In the genomic region with DNA sequence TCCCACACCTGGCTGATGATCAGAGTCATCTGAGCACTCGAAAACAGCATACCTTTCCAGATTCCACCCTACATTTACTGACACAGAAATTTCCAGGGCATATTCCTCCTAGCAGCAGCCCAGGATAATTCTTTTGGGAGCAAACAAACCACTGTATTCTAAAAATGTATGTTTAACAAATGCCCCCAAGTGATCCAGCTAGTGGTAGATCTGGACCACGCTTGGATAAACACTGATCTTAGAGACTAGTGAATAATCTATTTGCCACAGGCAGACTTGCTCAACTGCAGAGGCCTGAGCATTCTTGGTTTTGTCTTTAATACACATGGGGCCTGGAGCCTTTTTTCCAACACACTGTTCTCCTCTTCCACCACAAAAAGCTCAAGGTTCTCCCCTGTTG, we compare ENCODE assay signal across 24 cellular contexts.
A peak's percentile ranks its signal among the peaks of the same experiment; 100 is the strongest.
DNase-seq lines count a peak whose midpoint lies in the region; ATAC-seq and TF ChIP-seq lines count a peak whose summit lies in the region.
"Had no signal": no experiment of that assay in that cellular context is flagged by ENCODE, and none has a peak within 500 bp of the region (broad histone marks: within the 10 kb centered on the region; RNA-seq: fewer than 3 reads in every experiment).

No MANE protein-coding gene starts in this region.

- no TSS peak for BruUV-seq in Calu3 (replicated peaks; lab: Mats Ljungman, UMichigan)

- no peak for TF ChIP-seq CTCF in Calu3 (IDR thresholded peaks at IDR 0.05; ENCODE audit: unreplicated experiment)
- no peak for TF ChIP-seq CTCF in endothelial cell (IDR thresholded peaks at IDR 0.05; ENCODE audit: unreplicated experiment)
- no peak for TF ChIP-seq CTCF in nephron (IDR thresholded peaks at IDR 0.05; ENCODE audit: unreplicated experiment in 3 of 3)

- CTCF ChIA-PET in Calu3 (lab: Charles Lee) = no interaction called here

- H3K4me1 Mint-ChIP-seq in Calu3 (ENCODE audit: low read depth, unreplicated experiment) = peaks cover 73% of the 10 kb centered on the region
- peaks cover 51% of the 10 kb centered on the region for H3K4me1 Mint-ChIP-seq in endothelial cell (ENCODE audit: unreplicated experiment)
- peaks cover 66% of the 10 kb centered on the region for H3K4me1 Mint-ChIP-seq in nephron
- H3K4me1 Mint-ChIP-seq: activated naive CD8-positive, alpha-beta T cell treated with anti-CD3 and anti-CD28 coated beads for 36 hours; central memory CD8-positive, alpha-beta T cell; stimulated activated memory B cell treated with anti-CD40 and anti-IgM and Interleukin-4, amounts not matched to agents 10 μg/mL and 1 μg/mL and 100 μg/mL, for 72 hours had no signal

- H3K4me3 Mint-ChIP-seq in Calu3 (ENCODE audit: low read depth, unreplicated experiment) = no peak overlapping the region
- H3K4me3 Mint-ChIP-seq in endothelial cell (ENCODE audit: unreplicated experiment) = no peak overlapping the region
- H3K4me3 Mint-ChIP-seq in nephron = no peak overlapping the region
- H3K4me3 Mint-ChIP-seq: activated naive CD8-positive, alpha-beta T cell treated with anti-CD3 and anti-CD28 coated beads for 36 hours; central memory CD8-positive, alpha-beta T cell; stimulated activated memory B cell treated with anti-CD40 and anti-IgM and Interleukin-4, amounts not matched to agents 10 μg/mL and 1 μg/mL and 100 μg/mL, for 72 hours had no signal

- H3K27me3 Mint-ChIP-seq in Calu3 (ENCODE audit: unreplicated experiment) = no peaks in the 10 kb centered on the region
- peaks cover 10% of the 10 kb centered on the region for H3K27me3 Mint-ChIP-seq in endothelial cell (ENCODE audit: unreplicated experiment)
- no peaks in the 10 kb centered on the region for H3K27me3 Mint-ChIP-seq in nephron (ENCODE audit: low read depth)

- H3K9me3 Mint-ChIP-seq in Calu3 (ENCODE audit: low read depth, unreplicated experiment) = no peaks in the 10 kb centered on the region
- no peaks in the 10 kb centered on the region for H3K9me3 Mint-ChIP-seq in endothelial cell (ENCODE audit: unreplicated experiment)
- no peaks in the 10 kb centered on the region for H3K9me3 Mint-ChIP-seq in nephron
- H3K9me3 Mint-ChIP-seq: activated naive CD8-positive, alpha-beta T cell treated with anti-CD3 and anti-CD28 coated beads for 36 hours; central memory CD8-positive, alpha-beta T cell; stimulated activated memory B cell treated with anti-CD40 and anti-IgM and Interleukin-4, amounts not matched to agents 10 μg/mL and 1 μg/mL and 100 μg/mL, for 72 hours had no signal

- peak overlapping the region; percentile 17 for H3K27ac Mint-ChIP-seq in Calu3 (ENCODE audit: unreplicated experiment)
- peak overlapping the region; percentile 57 for H3K27ac Mint-ChIP-seq in endothelial cell (ENCODE audit: unreplicated experiment)
- H3K27ac Mint-ChIP-seq in nephron = peak overlapping the region; percentile 62 to 72 (median 66)
- H3K27ac Mint-ChIP-seq: activated naive CD8-positive, alpha-beta T cell treated with anti-CD3 and anti-CD28 coated beads for 36 hours; stimulated activated memory B cell treated with anti-CD40 and anti-IgM and Interleukin-4, amounts not matched to agents 10 μg/mL and 1 μg/mL and 100 μg/mL, for 72 hours had no signal

- H3K36me3 Mint-ChIP-seq in Calu3 (ENCODE audit: insufficient read depth, unreplicated experiment) = peaks cover 92% of the 10 kb centered on the region
- H3K36me3 Mint-ChIP-seq in endothelial cell (ENCODE audit: low read depth, unreplicated experiment) = peaks cover 33% of the 10 kb centered on the region
- H3K36me3 Mint-ChIP-seq in nephron (ENCODE audit: low read depth) = peaks cover 22% of the 10 kb centered on the region
- H3K36me3 Mint-ChIP-seq: activated naive CD8-positive, alpha-beta T cell treated with anti-CD3 and anti-CD28 coated beads for 36 hours; stimulated activated memory B cell treated with anti-CD40 and anti-IgM and Interleukin-4, amounts not matched to agents 10 μg/mL and 1 μg/mL and 100 μg/mL, for 72 hours had no signal

- DNase-seq in Calu3 (no peak), NCI-H226 (peak; percentile 2), endothelial cell (ENCODE audit: low spot score) (no peak), Kasumi-1 (lab: John Stamatoyannopoulos, UW) (no peak), NCI-H2029 (lab: John Stamatoyannopoulos, UW) (no peak)
- DNase-seq in effector CD4-positive, alpha-beta T cell = no peak
- DNase-seq: activated CD4-positive, alpha-beta T cell treated with anti-CD3 and anti-CD28 coated beads for 1 hour; activated effector memory CD4-positive, alpha-beta T cell treated with Interleukin-2 at 50 U/mL for 16 hours; activated naive CD8-positive, alpha-beta T cell treated with anti-CD3 and anti-CD28 coated beads for 36 hours; dorsolateral prefrontal cortex; HCEC 1CT; heart left ventricle; Karpas-422; lower lobe of right lung; NCI-H1694 treated with DMSO at 0.1 percent for 48 hours; NCI-H526; right cardiac atrium; stimulated activated CD4-positive, alpha-beta T cell treated with anti-CD3 and anti-CD28 coated beads, Interleukin-4, amount 100 ng/mL, for 4 hours; substantia nigra; upper lobe of left lung had no signal

- intact Hi-C loops in Calu3 (cut with micrococcal nuclease; ENCODE audit: unreplicated experiment) = no loop called here

- ATAC-seq in GM21737 (IDR thresholded peaks at IDR 0.05; ENCODE audit: unreplicated experiment) = no peak
- ATAC-seq: heart left ventricle; lower lobe of right lung; right cardiac atrium; stimulated activated memory B cell treated with anti-CD40 and anti-IgM and Interleukin-4, amounts not matched to agents 10 μg/mL and 1 μg/mL and 100 μg/mL, for 72 hours had no signal
